ENCODE assay signal across 19 cellular contexts in the genomic region with DNA sequence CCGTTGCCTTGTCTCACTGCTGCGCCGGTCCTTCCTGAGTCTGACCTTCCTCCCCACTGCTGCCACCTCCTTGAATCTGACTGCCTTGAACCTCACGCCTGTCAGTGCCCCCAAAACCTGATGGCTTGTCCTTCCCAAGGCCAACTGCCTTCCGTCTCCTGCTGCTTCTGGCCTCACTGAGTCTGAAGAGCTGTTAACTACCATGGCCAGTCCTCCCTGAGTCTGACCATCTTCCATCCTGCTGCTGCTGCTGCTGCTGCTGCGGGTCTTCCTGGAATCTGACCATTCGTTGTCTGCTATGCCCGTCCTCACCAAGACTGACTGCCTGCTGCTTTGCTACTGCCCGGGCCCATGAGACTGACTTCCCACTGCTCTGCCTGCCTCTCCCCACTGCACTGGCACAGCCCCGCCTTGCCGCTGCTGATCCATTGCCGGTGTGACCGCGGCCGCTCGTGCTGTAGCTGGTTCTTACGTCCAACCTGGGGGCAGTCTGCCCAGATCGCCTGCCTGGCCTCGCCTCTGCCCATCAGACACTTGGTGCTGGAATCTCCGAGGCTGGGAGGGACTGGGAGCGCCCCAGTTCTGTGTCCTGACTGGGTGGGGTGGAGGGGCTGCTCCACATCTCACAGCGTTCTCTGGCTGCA. TPM values are rescaled to one million over a fixed set of nuclear protein-coding genes. Genes with fewer than 3 reads are reported as not detected.
A peak's percentile ranks its signal among the peaks of the same experiment; 100 is the strongest.
DNase-seq lines count a peak whose midpoint lies in the region; ATAC-seq and TF ChIP-seq lines count a peak whose summit lies in the region.
"Had no signal": no experiment of that assay in that cellular context is flagged by ENCODE, and none has a peak within 500 bp of the region (broad histone marks: within the 10 kb centered on the region; RNA-seq: fewer than 3 reads in every experiment).

No MANE protein-coding gene starts in this region.

- no peak overlapping the region for H3K4me3 Mint-ChIP-seq in CD4-positive, alpha-beta memory T cell
- H3K4me3 Mint-ChIP-seq in chondrocyte (ENCODE audit: unreplicated experiment) (no peak overlapping the region), osteocyte (ENCODE audit: unreplicated experiment) (no peak overlapping the region)

- no peaks in the 10 kb centered on the region for H3K9me3 Mint-ChIP-seq in CD4-positive, alpha-beta memory T cell
- peaks cover 2% of the 10 kb centered on the region for H3K9me3 Mint-ChIP-seq in chondrocyte (ENCODE audit: low read depth)
- no peaks in the 10 kb centered on the region for H3K9me3 Mint-ChIP-seq in osteocyte (ENCODE audit: unreplicated experiment)

- intact Hi-C loops in CD4-positive, alpha-beta memory T cell (cut with micrococcal nuclease), result no loop called here
- intact Hi-C loops in IMR-90 (cut with micrococcal nuclease), result no loop called here
- intact Hi-C loops in thyroid gland (cut with DNase I), result no loop called here

- H4K8ac ChIP-seq in IMR-90 (ENCODE audit: low read depth in 2 of 2, low read length in 2 of 2), result no peak overlapping the region

- no peak overlapping the region for H2AK5ac ChIP-seq in IMR-90 (ENCODE audit: low read depth, low read length)

- H2AFZ ChIP-seq in IMR-90 (replicated peaks; ENCODE audit: low read length, poor library complexity), result peak overlapping the region; percentile 23

- H3K79me1 ChIP-seq in IMR-90 (ENCODE audit: low read depth in 1 of 2, low read length in 2 of 2), result peaks cover 4 to 20% of the 10 kb centered on the region in 2 experiments; a peak in 3 of 4 replicates

- no TSS peak for BruUV-seq in IMR-90 (replicated peaks; lab: Mats Ljungman, UMichigan)

- ATAC-seq in IMR-90 (ENCODE audit: low read depth), result no peak
- no peak for ATAC-seq in GM19328 (IDR thresholded peaks at IDR 0.05; ENCODE audit: unreplicated experiment)
- ATAC-seq: GM12878 had no signal

- no peaks in the 10 kb centered on the region for H3K27me3 ChIP-seq in CD4-positive, alpha-beta memory T cell (ENCODE audit: insufficient read depth, low read length)
- H3K27me3 ChIP-seq in IMR-90 (ENCODE audit: control insufficient read depth, insufficient read depth, low read length) (no peaks in the 10 kb centered on the region), thyroid gland (no peaks in the 10 kb centered on the region)
- H3K27me3 ChIP-seq: BLaER1, MG63 had no signal

- no peak overlapping the region for H2BK15ac ChIP-seq in IMR-90 (ENCODE audit: low read depth, low read length)

- peak overlapping the region in 4 of 7 donors; percentile 7 to 47 (median 21) for H3K27ac Mint-ChIP-seq in CD4-positive, alpha-beta memory T cell
- H3K27ac Mint-ChIP-seq in chondrocyte (ENCODE audit: unreplicated experiment), result peak overlapping the region; percentile 18
- peak overlapping the region; percentile 34 for H3K27ac Mint-ChIP-seq in osteocyte (ENCODE audit: unreplicated experiment)

- no peak overlapping the region for H3K9ac ChIP-seq in IMR-90 (ENCODE audit: low read depth, low read length)
- H3K9ac ChIP-seq: BLaER1, KMS-11 had no signal

- no peak overlapping the region for H3K4ac ChIP-seq in IMR-90 (ENCODE audit: low read depth, low read length)

- no peak overlapping the region for H3K56ac ChIP-seq in IMR-90 (ENCODE audit: extremely low read depth, insufficient read depth, low read length)

- no peak overlapping the region for H3K23ac ChIP-seq in IMR-90 (ENCODE audit: low read depth, low read length)

- H3K4me2 ChIP-seq in IMR-90 (ENCODE audit: low read depth, low read length), result no peak overlapping the region
- H3K4me2 ChIP-seq: BLaER1, KMS-11 had no signal

- 85% methylated on average over 9 of the region's 22 CpGs; no CpG with 5 or more reads in 1 of the 2 experiments for WGBS in IMR-90 (ENCODE audit: extremely low coverage in 2 of 2, insufficient read length in 1 of 2), 2 experiments
- 90 to 94% methylated on average over 12 to 22 of the region's 22 CpGs for WGBS in thyroid gland, 2 donors

- H3K27ac ChIP-seq in CD4-positive, alpha-beta memory T cell (ENCODE audit: low read depth, low read length), result no peak overlapping the region
- H3K27ac ChIP-seq in IMR-90 (ENCODE audit: insufficient read depth, low read length) (no peak overlapping the region), thyroid gland (no peak overlapping the region)
- H3K27ac ChIP-seq: BLaER1, KMS-11 had no signal

- peaks cover 0 to 4% of the 10 kb centered on the region in 2 donors for H3K36me3 Mint-ChIP-seq in CD4-positive, alpha-beta memory T cell
- H3K36me3 Mint-ChIP-seq in chondrocyte (ENCODE audit: low read depth), result peaks cover 25% of the 10 kb centered on the region
- H3K36me3 Mint-ChIP-seq in osteocyte (ENCODE audit: unreplicated experiment), result peaks cover 23% of the 10 kb centered on the region

- H3K4me1 Mint-ChIP-seq in CD4-positive, alpha-beta memory T cell, result peaks cover 8 to 22% (median 14%) of the 10 kb centered on the region in 4 donors
- H3K4me1 Mint-ChIP-seq in chondrocyte (ENCODE audit: low read depth), result peaks cover 24% of the 10 kb centered on the region
- H3K4me1 Mint-ChIP-seq in osteocyte (ENCODE audit: unreplicated experiment), result peaks cover 17% of the 10 kb centered on the region

- no peaks in the 10 kb centered on the region for H3K9me3 ChIP-seq in CD4-positive, alpha-beta memory T cell (ENCODE audit: control insufficient read depth in 1 of 2, low read length in 2 of 2)
- H3K9me3 ChIP-seq in IMR-90 (ENCODE audit: control insufficient read depth, insufficient read depth, low read length) (no peaks in the 10 kb centered on the region), thyroid gland (no peaks in the 10 kb centered on the region)
- H3K9me3 ChIP-seq: BLaER1, MG63 had no signal

- H2BK20ac ChIP-seq in IMR-90 (ENCODE audit: low read depth, low read length), result no peak overlapping the region

- dilution Hi-C loops in IMR-90 (cut with HindIII; ENCODE audit: low sequenced_read_pairs, unreplicated experiment), result no loop called here

- H3K4me1 ChIP-seq in CD4-positive, alpha-beta memory T cell (ENCODE audit: insufficient read depth, low read length), result peaks cover 15% of the 10 kb centered on the region
- peaks cover 4% of the 10 kb centered on the region for H3K4me1 ChIP-seq in IMR-90 (ENCODE audit: control insufficient read depth, insufficient read depth, low read length)
- peaks cover 4 to 7% of the 10 kb centered on the region in 2 donors for H3K4me1 ChIP-seq in thyroid gland

- DNase-seq in CD4-positive, alpha-beta memory T cell, result no peak
- no peak for DNase-seq in IMR-90
- no peak for DNase-seq in chondrocyte (ENCODE audit: low spot score)
- DNase-seq in osteocyte (ENCODE audit: extremely low spot score, unreplicated experiment), result no peak
- DNase-seq in COR-L47 (lab: John Stamatoyannopoulos, UW), result no peak
- no peak for DNase-seq in thyroid gland
- DNase-seq: Calu3, DMS79, MG63, NCI-H1092 treated with DMSO at 0.1 percent for 48 hours, NCI-H1694 treated with DMSO at 0.1 percent for 48 hours, NCI-H345, NCI-H82, SIG-M5 had no signal

- no peak overlapping the region for H2AK9ac ChIP-seq in IMR-90 (replicated peaks; ENCODE audit: low read depth, low read length, poor library complexity)

- no peaks in the 10 kb centered on the region for H4K20me1 ChIP-seq in IMR-90 (ENCODE audit: insufficient read depth, low read length)
- H4K20me1 ChIP-seq: BLaER1 had no signal

- peaks cover 11% of the 10 kb centered on the region; the same call in 1 of the 2 replicates for H3K9me1 ChIP-seq in IMR-90 (ENCODE audit: insufficient read depth, low read length)

- H4K5ac ChIP-seq in IMR-90 (ENCODE audit: low read depth, low read length), result no peak overlapping the region

- TF ChIP-seq CTCF in IMR-90 (conservative IDR thresholded peaks at IDR 0.05; ENCODE audit: low read depth, low read length), result no peak
- TF ChIP-seq CTCF in chondrocyte (IDR thresholded peaks at IDR 0.05), result no peak
- no peak for TF ChIP-seq CTCF in osteocyte (IDR thresholded peaks at IDR 0.05)
- no peak for TF ChIP-seq CTCF in thyroid gland (IDR thresholded peaks at IDR 0.05)

- H3K27me3 Mint-ChIP-seq in CD4-positive, alpha-beta memory T cell, result no peaks in the 10 kb centered on the region
- H3K27me3 Mint-ChIP-seq in chondrocyte (ENCODE audit: low read depth) (no peaks in the 10 kb centered on the region), osteocyte (ENCODE audit: unreplicated experiment) (no peaks in the 10 kb centered on the region)

- H3K14ac ChIP-seq in IMR-90 (replicated peaks; ENCODE audit: low read depth, low read length), result no peak overlapping the region

- H2BK120ac ChIP-seq in IMR-90 (ENCODE audit: low read depth, low read length), result no peak overlapping the region

- H3K18ac ChIP-seq in IMR-90 (ENCODE audit: low read depth, low read length), result no peak overlapping the region

- TF ChIP-seq POLR2A in IMR-90 (IDR thresholded peaks at IDR 0.05; ENCODE audit: low read depth, low read length) (no peak), thyroid gland (IDR thresholded peaks at IDR 0.05) (no peak)

- no peak overlapping the region for H2BK5ac ChIP-seq in IMR-90 (ENCODE audit: low read depth, low read length, poor library complexity, severe bottlenecking)

- no peak for TF ChIP-seq RAD21 in IMR-90 (IDR thresholded peaks at IDR 0.05; ENCODE audit: low read length)

- no peak overlapping the region for H4K91ac ChIP-seq in IMR-90 (ENCODE audit: insufficient read depth, low read depth, low read length)

- H3K36me3 ChIP-seq in CD4-positive, alpha-beta memory T cell (ENCODE audit: insufficient read depth, low read length), result no peaks in the 10 kb centered on the region
- H3K36me3 ChIP-seq in IMR-90 (ENCODE audit: control insufficient read depth, insufficient read depth, low read length) (peaks cover 17% of the 10 kb centered on the region; the same call in 1 of the 2 replicates), thyroid gland (no peaks in the 10 kb centered on the region)

- CTCF ChIA-PET in CD4-positive, alpha-beta memory T cell (lab: Charles Lee; ENCODE audit: partially characterized antibody), result no interaction called here
- CTCF ChIA-PET in IMR-90 (lab: Yijun Ruan, JAX), result no interaction called here

- H3K4me3 ChIP-seq in CD4-positive, alpha-beta memory T cell (ENCODE audit: low read length in 2 of 2), result no peak overlapping the region
- H3K4me3 ChIP-seq in IMR-90 (ENCODE audit: insufficient read depth, low read depth, low read length) (no peak overlapping the region), thyroid gland (replicated peaks in 1 of 3) (no peak overlapping the region)
- H3K4me3 ChIP-seq: BLaER1, GM12878, MG63 had no signal

- POLR2A ChIA-PET in CD4-positive, alpha-beta memory T cell (lab: Charles Lee; ENCODE audit: partially characterized antibody), result no interaction called here
- POLR2A ChIA-PET in IMR-90 (lab: Charles Lee; ENCODE audit: unreplicated experiment), result no interaction called here

- in situ Hi-C loops in IMR-90 (cut with MboI; ENCODE audit: low sequenced_read_pairs), result no loop called here

RNA-seq across cellular contexts. Expression of a gene that starts 2.9 kb away (rescaled TPM):
- 1 to 10 TPM; 2.4 to 2.5 TPM for total RNA-seq in CD4-positive, alpha-beta memory T cell
- 1 to 10 TPM; 1.2 to 1.5 TPM for polyA plus RNA-seq in CD4-positive, alpha-beta memory T cell
- total RNA-seq in IMR-90 (2012; rRNA removed) (102 and 111 TPM in 2 replicates), chondrocyte (233 to 326 TPM (median 298 TPM) in 3 replicates), osteocyte (81.3 and 85.0 TPM in 2 replicates), thyroid gland (10 to 100 TPM in 3 of 4 donors, 1 to 10 TPM in 1; 9.7 to 12.6 (median 11.3) TPM)
- 116 and 119 TPM in 2 replicates for polyA plus RNA-seq in IMR-90 (2012; rRNA removed)
- polyA plus RNA-seq in IMR-90 (2012; cell fraction: cytosol; rRNA removed), result 122 and 126 TPM in 2 replicates
- polyA plus RNA-seq in IMR-90 (2012; cell fraction: nucleus; rRNA removed; ENCODE audit: low replicate concordance), result 53.7 and 82.6 TPM in 2 replicates

RNA-seq across cellular contexts. Expression of a gene that starts 12.5 kb away (rescaled TPM):
- 10 to 100 TPM; 21.9 to 25.8 TPM for total RNA-seq in CD4-positive, alpha-beta memory T cell
- 10 to 100 TPM; 40.2 to 42.5 TPM for polyA plus RNA-seq in CD4-positive, alpha-beta memory T cell
- total RNA-seq in IMR-90 (2012; rRNA removed) (14.7 and 17.0 TPM in 2 replicates), chondrocyte (103 to 112 TPM (median 103 TPM) in 3 replicates), osteocyte (253 and 278 TPM in 2 replicates), thyroid gland (100 to 1,000 TPM; 149 to 248 (median 180) TPM)
- 64.8 and 68.7 TPM in 2 replicates for polyA plus RNA-seq in IMR-90 (2012; rRNA removed)
- 76.9 and 114 TPM in 2 replicates for polyA plus RNA-seq in IMR-90 (2012; cell fraction: cytosol; rRNA removed)
- polyA plus RNA-seq in IMR-90 (2012; cell fraction: nucleus; rRNA removed; ENCODE audit: low replicate concordance), result 118 and 198 TPM in 2 replicates

RNA-seq across cellular contexts. Expression of a gene that starts 28.7 kb away (rescaled TPM):
- 1,000 to 10,000 TPM; 3,135 to 3,272 TPM for total RNA-seq in CD4-positive, alpha-beta memory T cell
- 1,000 to 10,000 TPM; 1,691 to 2,012 TPM for polyA plus RNA-seq in CD4-positive, alpha-beta memory T cell
- total RNA-seq in IMR-90 (2012; rRNA removed) (3,436 and 3,623 TPM in 2 replicates), chondrocyte (1,193 to 1,478 TPM (median 1,199 TPM) in 3 replicates), osteocyte (1,892 and 1,912 TPM in 2 replicates), thyroid gland (1,000 to 10,000 TPM; 1,543 to 4,390 (median 2,518) TPM)
- polyA plus RNA-seq in IMR-90 (2012; rRNA removed), result 5,513 and 6,961 TPM in 2 replicates
- 2,872 and 3,119 TPM in 2 replicates for polyA plus RNA-seq in IMR-90 (2012; cell fraction: cytosol; rRNA removed)
- 985 and 2,521 TPM in 2 replicates for polyA plus RNA-seq in IMR-90 (2012; cell fraction: nucleus; rRNA removed; ENCODE audit: low replicate concordance)

RNA-seq across cellular contexts. Expression of a gene that starts 37.5 kb away (rescaled TPM):
- total RNA-seq in CD4-positive, alpha-beta memory T cell, result 1,000 to 10,000 TPM; 5,517 to 5,661 TPM
- polyA plus RNA-seq in CD4-positive, alpha-beta memory T cell, result 1,000 to 10,000 TPM; 1,827 to 3,046 TPM
- total RNA-seq in IMR-90 (2012; rRNA removed), result 1,477 and 1,924 TPM in 2 replicates
- 2,069 and 2,840 TPM in 2 replicates for polyA plus RNA-seq in IMR-90 (2012; rRNA removed)
- polyA plus RNA-seq in IMR-90 (2012; cell fraction: cytosol; rRNA removed), result 3,282 and 4,112 TPM in 2 replicates
- polyA plus RNA-seq in IMR-90 (2012; cell fraction: nucleus; rRNA removed; ENCODE audit: low replicate concordance), result 1,203 and 1,338 TPM in 2 replicates
- 1,566 to 1,771 TPM (median 1,602 TPM) in 3 replicates for total RNA-seq in chondrocyte
- 2,592 and 2,617 TPM in 2 replicates for total RNA-seq in osteocyte
- total RNA-seq in thyroid gland, result 1,000 to 10,000 TPM; 1,542 to 2,853 (median 2,123) TPM

RNA-seq across cellular contexts. Expression of a gene that starts 50.9 kb away (rescaled TPM):
- 100 to 1,000 TPM; 114 to 115 TPM for total RNA-seq in CD4-positive, alpha-beta memory T cell
- 100 to 1,000 TPM; 145 to 252 TPM for polyA plus RNA-seq in CD4-positive, alpha-beta memory T cell
- total RNA-seq in IMR-90 (2012; rRNA removed) (0.56 and 0.90 TPM in 2 replicates), chondrocyte (1.6 to 3.4 TPM (median 1.9 TPM) in 3 replicates), osteocyte (10.8 and 11.3 TPM in 2 replicates), thyroid gland (1 to 10 TPM; 2.8 to 7.3 (median 6.3) TPM)
- polyA plus RNA-seq in IMR-90 (2012; rRNA removed), result 8.3 and 10.2 TPM in 2 replicates
- polyA plus RNA-seq in IMR-90 (2012; cell fraction: cytosol; rRNA removed), result 10.8 and 12.0 TPM in 2 replicates
- polyA plus RNA-seq in IMR-90 (2012; cell fraction: nucleus; rRNA removed; ENCODE audit: low replicate concordance), result 11.4 and 22.4 TPM in 2 replicates
- total RNA-seq: G401 had no signal
